8 cellular contexts compared by ENCODE assay signal in the genomic region with DNA sequence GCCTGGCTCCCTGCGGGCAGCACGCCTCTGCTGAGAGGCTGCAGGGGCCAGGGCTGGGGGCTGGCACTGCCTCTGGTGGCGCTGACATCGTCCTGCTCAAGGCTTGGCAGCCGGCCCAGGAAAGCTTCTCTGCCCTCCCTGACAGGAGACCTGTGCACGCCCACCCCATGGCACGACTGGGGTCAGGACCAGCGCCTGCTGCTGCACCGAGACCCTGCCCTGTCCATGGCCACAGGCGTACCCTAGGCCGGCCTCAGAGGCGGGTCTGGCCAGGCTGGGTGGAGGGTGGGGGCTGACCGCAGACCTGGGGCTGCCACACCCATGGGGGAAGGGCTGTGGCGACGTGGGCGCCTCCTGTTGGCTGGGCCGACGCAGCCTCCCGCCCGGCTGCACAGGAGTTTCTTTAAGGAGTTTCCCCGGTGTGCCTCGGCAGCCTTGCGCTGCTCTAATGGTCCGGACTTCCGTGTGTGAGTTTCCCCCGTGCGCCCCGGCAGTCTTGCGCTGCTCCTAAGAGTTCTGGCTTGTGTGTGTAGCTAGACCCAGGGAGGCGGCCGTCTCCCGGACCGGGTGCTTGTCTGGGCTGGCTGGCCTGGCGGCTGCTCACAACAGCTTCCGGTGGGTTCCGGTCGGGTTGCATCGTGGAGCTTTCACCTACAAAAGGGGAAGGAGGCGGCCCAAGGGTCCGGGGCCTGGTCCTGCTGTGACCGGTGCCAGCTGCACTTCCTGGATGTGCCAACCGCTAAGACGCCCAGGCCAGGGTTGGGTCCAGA. TPM values are rescaled to one million over a fixed set of nuclear protein-coding genes. Genes with fewer than 3 reads are reported as not detected.
DNase-seq lines count a peak whose midpoint lies in the region; ATAC-seq, FAIRE-seq and TF ChIP-seq lines count a peak whose summit lies in the region.

No MANE protein-coding gene starts in this region.

- H3K36me3 ChIP-seq in psoas muscle (ENCODE audit: insufficient read depth in 1 of 2, low read depth in 1 of 2) (peaks cover 2 to 20% of the 10 kb centered on the region in 2 donors), vagina (peaks cover 0 to 12% of the 10 kb centered on the region in 2 donors)

- DNase-seq in NCI-H748 (lab: John Stamatoyannopoulos, UW; ENCODE audit: unreplicated experiment) (peak; percentile 26), NCI-H748 treated with DMSO at 0.1 percent for 48 hours (lab: John Stamatoyannopoulos, UW) (no peak), RCC 7860 (ENCODE audit: low spot score) (peak; percentile 75), glomerular visceral epithelial cell (ENCODE audit: extremely low spot score) (peak; percentile 83), psoas muscle (peak; percentile 80 to 86), vagina (ENCODE audit: extremely low spot score in 2 of 2) (no peak)
- peak; percentile 91 for DNase-seq in activated effector memory CD4-positive, alpha-beta T cell treated with anti-CD3 and anti-CD28 coated beads, Interleukin-2, amount 50 U/mL, for 16 hours

- H3K9me3 ChIP-seq in psoas muscle (no peaks in the 10 kb centered on the region), vagina (no peaks in the 10 kb centered on the region)

- peak in 1 of 2 donors; percentile 11 for TF ChIP-seq POLR2A in vagina (IDR thresholded peaks at IDR 0.05)

- intact Hi-C loops in psoas muscle (cut with DNase I) (no loop called here), vagina (cut with DNase I) (loop anchor here (5.0 to 10.0 kb wide), 2 partner anchors 223 to 266 kb away; no protein-coding TSS in a partner anchor)

- H3K27me3 ChIP-seq in psoas muscle (ENCODE audit: insufficient read depth in 3 of 3, low read length in 2 of 3) (no peaks in the 10 kb centered on the region), vagina (no peaks in the 10 kb centered on the region)

- TF ChIP-seq CTCF in psoas muscle (IDR thresholded peaks at IDR 0.05) (no peak), vagina (IDR thresholded peaks at IDR 0.05) (peak in 2 of 3 experiments; percentile 18 to 51)

- H3K27ac ChIP-seq in psoas muscle (peak overlapping the region; percentile 54), vagina (peak overlapping the region; percentile 89)

- no peak for FAIRE-seq in RCC 7860 (lab: Jason Lieb, UNC)

- H3K4me1 ChIP-seq in psoas muscle (peaks cover 19% of the 10 kb centered on the region), vagina (peaks cover 63% of the 10 kb centered on the region)

- ATAC-seq in HG03139 (IDR thresholded peaks at IDR 0.05; ENCODE audit: unreplicated experiment), result peak; percentile 32
- ATAC-seq in psoas muscle, result peak; percentile 27 to 62 (median 42)

- H3K4me3 ChIP-seq in psoas muscle, result peak overlapping the region; percentile 50
- peak overlapping the region; percentile 43 to 53 for H3K4me3 ChIP-seq in vagina

- WGBS in psoas muscle, 3 donors, result 29 to 36% (median 33%) methylated on average over 38 to 43 of the region's 43 CpGs

RNA-seq across cellular contexts. Expression of gene TRABD, which starts 4.7 kb away (rescaled TPM):
- total RNA-seq in psoas muscle, result 10 to 100 TPM; 19.9 to 29.5 (median 24.0) TPM
- 10 to 100 TPM; 30.6 to 52.1 (median 46.8) TPM for polyA plus RNA-seq in psoas muscle
- 40.3 TPM for total RNA-seq in vagina

RNA-seq across cellular contexts. Expression of gene SELENOO, which starts 10.4 kb away (rescaled TPM):
- 10 to 100 TPM in 3 of 4 donors, 1 to 10 TPM in 1; 10.0 to 26.6 (median 15.9) TPM for total RNA-seq in psoas muscle
- polyA plus RNA-seq in psoas muscle, result 10 to 100 TPM; 18.0 to 22.3 (median 20.6) TPM
- total RNA-seq in vagina, result 39.0 TPM

RNA-seq across cellular contexts. Expression of gene PANX2, which starts 19.8 kb away (rescaled TPM):
- total RNA-seq in psoas muscle, result under 1 TPM in 3 of 4 donors, not detected in 1; 0.16 to 0.69 (median 0.25) TPM
- polyA plus RNA-seq in psoas muscle, result under 1 TPM; 0.03 to 0.09 (median 0.04) TPM
- total RNA-seq in vagina, result 4.2 TPM

RNA-seq across cellular contexts. Expression of gene TUBGCP6, which starts 54.5 kb away (rescaled TPM):
- total RNA-seq in psoas muscle (10 to 100 TPM; 18.0 to 21.8 (median 19.0) TPM), vagina (45.4 TPM)
- polyA plus RNA-seq in psoas muscle, result 10 to 100 TPM in 2 of 3 donors, 1 to 10 TPM in 1; 9.5 to 11.2 (median 10.6) TPM

Comparison
In these comparisons a context has a peak if more than half of its experiments do, and no peak if none do; other contexts are left out.
1. DNase-seq: peak in NCI-H748 (single experiment), RCC 7860 (single experiment), activated effector memory CD4-positive, alpha-beta T cell treated with anti-CD3 and anti-CD28 coated beads, Interleukin-2, amount 50 U/mL, for 16 hours (single experiment), glomerular visceral epithelial cell (single experiment) and psoas muscle (2 of 2); none in NCI-H748 treated with DMSO at 0.1 percent for 48 hours (single experiment) and vagina (0 of 2).